Comparison of ENCODE assay signal across 1 cellular context in genomic region chr17:68199837-68200688, GRCh38.
TF ChIP-seq lines count a peak whose summit lies in the region.

No MANE protein-coding gene starts in this region.

TF ChIP-seq in WTC11, 78 proteins besides CTCF, POLR2A, EP300 and RAD21 (continued from another document):
- TF ChIP-seq, protein P1, sequence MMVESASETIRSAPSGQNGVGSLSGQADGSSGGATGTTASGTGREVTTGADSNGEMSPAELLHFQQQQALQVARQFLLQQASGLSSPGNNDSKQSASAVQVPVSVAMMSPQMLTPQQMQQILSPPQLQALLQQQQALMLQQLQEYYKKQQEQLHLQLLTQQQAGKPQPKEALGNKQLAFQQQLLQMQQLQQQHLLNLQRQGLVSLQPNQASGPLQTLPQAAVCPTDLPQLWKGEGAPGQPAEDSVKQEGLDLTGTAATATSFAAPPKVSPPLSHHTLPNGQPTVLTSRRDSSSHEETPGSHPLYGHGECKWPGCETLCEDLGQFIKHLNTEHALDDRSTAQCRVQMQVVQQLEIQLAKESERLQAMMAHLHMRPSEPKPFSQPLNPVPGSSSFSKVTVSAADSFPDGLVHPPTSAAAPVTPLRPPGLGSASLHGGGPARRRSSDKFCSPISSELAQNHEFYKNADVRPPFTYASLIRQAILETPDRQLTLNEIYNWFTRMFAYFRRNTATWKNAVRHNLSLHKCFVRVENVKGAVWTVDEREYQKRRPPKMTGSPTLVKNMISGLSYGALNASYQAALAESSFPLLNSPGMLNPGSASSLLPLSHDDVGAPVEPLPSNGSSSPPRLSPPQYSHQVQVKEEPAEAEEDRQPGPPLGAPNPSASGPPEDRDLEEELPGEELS (CRISPR knock-in tag; IDR thresholded peaks at IDR 0.05): no peak
- TF ChIP-seq, protein P2, sequence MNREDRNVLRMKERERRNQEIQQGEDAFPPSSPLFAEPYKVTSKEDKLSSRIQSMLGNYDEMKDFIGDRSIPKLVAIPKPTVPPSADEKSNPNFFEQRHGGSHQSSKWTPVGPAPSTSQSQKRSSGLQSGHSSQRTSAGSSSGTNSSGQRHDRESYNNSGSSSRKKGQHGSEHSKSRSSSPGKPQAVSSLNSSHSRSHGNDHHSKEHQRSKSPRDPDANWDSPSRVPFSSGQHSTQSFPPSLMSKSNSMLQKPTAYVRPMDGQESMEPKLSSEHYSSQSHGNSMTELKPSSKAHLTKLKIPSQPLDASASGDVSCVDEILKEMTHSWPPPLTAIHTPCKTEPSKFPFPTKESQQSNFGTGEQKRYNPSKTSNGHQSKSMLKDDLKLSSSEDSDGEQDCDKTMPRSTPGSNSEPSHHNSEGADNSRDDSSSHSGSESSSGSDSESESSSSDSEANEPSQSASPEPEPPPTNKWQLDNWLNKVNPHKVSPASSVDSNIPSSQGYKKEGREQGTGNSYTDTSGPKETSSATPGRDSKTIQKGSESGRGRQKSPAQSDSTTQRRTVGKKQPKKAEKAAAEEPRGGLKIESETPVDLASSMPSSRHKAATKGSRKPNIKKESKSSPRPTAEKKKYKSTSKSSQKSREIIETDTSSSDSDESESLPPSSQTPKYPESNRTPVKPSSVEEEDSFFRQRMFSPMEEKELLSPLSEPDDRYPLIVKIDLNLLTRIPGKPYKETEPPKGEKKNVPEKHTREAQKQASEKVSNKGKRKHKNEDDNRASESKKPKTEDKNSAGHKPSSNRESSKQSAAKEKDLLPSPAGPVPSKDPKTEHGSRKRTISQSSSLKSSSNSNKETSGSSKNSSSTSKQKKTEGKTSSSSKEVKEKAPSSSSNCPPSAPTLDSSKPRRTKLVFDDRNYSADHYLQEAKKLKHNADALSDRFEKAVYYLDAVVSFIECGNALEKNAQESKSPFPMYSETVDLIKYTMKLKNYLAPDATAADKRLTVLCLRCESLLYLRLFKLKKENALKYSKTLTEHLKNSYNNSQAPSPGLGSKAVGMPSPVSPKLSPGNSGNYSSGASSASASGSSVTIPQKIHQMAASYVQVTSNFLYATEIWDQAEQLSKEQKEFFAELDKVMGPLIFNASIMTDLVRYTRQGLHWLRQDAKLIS (CRISPR knock-in tag; IDR thresholded peaks at IDR 0.05; ENCODE audit: borderline replicate concordance): no peak
- TF ChIP-seq KAT7 (CRISPR knock-in tag; IDR thresholded peaks at IDR 0.05; ENCODE audit: borderline replicate concordance): no peak
